In genomic region chr9:122263699-122264349, GRCh38 we compare ENCODE assay signal across 8 cellular contexts. TPM values are rescaled to one million over a fixed set of nuclear protein-coding genes. Genes with fewer than 3 reads are reported as not detected.
DNase-seq lines count a peak whose midpoint lies in the region; ATAC-seq, FAIRE-seq and TF ChIP-seq lines count a peak whose summit lies in the region.

No MANE protein-coding gene starts in this region.

- H3K27ac Mint-ChIP-seq in type B pancreatic cell: peak overlapping the region; percentile 99

- peak overlapping the region; percentile 97 for H3K4me2 ChIP-seq in K562 (ENCODE audit: insufficient read depth, low read length)

- H3K9ac ChIP-seq in HUES48 (ENCODE audit: low read depth, low read length) (peak overlapping the region; percentile 90), K562 (ENCODE audit: insufficient read depth in 1 of 2, low read depth in 2 of 2, low read length in 2 of 2) (peak overlapping the region; percentile 95), liver (ENCODE audit: low read depth in 1 of 2, low read length in 2 of 2) (peak overlapping the region; percentile 86 to 94)

- H3K27me3 Mint-ChIP-seq in type B pancreatic cell: no peaks in the 10 kb centered on the region

- no TSS peak for BruUV-seq in K562 (replicated peaks; lab: Mats Ljungman, UMichigan)

- no peaks in the 10 kb centered on the region for H3K9me3 ChIP-seq in HUES48 (ENCODE audit: control insufficient read depth, insufficient read depth, low read length)
- H3K9me3 ChIP-seq in K562 (replicated peaks; ENCODE audit: control insufficient read depth, insufficient read depth, low read depth, low read length): no peaks in the 10 kb centered on the region
- H3K9me3 ChIP-seq in liver (ENCODE audit: control insufficient read depth in 4 of 4, low read length in 3 of 4): no peaks in the 10 kb centered on the region

- peak overlapping the region; percentile 94 for H3K4me3 Mint-ChIP-seq in type B pancreatic cell

- POLR2A ChIA-PET in K562 (lab: Yijun Ruan, JAX): interaction anchor here (1.1 to 3.9 kb wide), 7 partner anchors 9 to 50 kb away, joined by 3 to 18 read pairs (median 6); no protein-coding TSS in a partner anchor

- H3K36me3 ChIP-seq in HUES48 (ENCODE audit: control insufficient read depth, insufficient read depth, low read length) (peaks cover 24% of the 10 kb centered on the region), K562 (ENCODE audit: control insufficient read depth, insufficient read depth, low read length) (peaks cover 71% of the 10 kb centered on the region), liver (ENCODE audit: control insufficient read depth in 4 of 4, insufficient read depth in 3 of 4, low read depth in 1 of 4, low read length in 3 of 4) (peaks cover 0 to 14% (median 10%) of the 10 kb centered on the region in 4 donors)

- H2AFZ ChIP-seq in K562 (ENCODE audit: low read depth, low read length): peak overlapping the region; percentile 90

- TF ChIP-seq RAD21 in K562 (CRISPR knock-in tag; conservative IDR thresholded peaks at IDR 0.05 in 1 of 2, IDR thresholded peaks at IDR 0.05 in 1 of 2): no peak; a peak in 1 of 4 replicates
- TF ChIP-seq RAD21 in liver (IDR thresholded peaks at IDR 0.05): no peak

- H3K79me2 ChIP-seq in K562 (ENCODE audit: control insufficient read depth, insufficient read depth, low read length): peaks cover 81% of the 10 kb centered on the region

- no peak for TF ChIP-seq EP300 in K562 (IDR thresholded peaks at IDR 0.05; ENCODE audit: low read length)

- ATAC-seq in K562: no peak

- H3K27me3 ChIP-seq in HUES48 (ENCODE audit: control insufficient read depth, insufficient read depth, low read length): no peaks in the 10 kb centered on the region
- H3K27me3 ChIP-seq in K562 (ENCODE audit: control insufficient read depth in 2 of 2, insufficient read depth in 2 of 2, low read length in 2 of 2): no peaks in the 10 kb centered on the region
- H3K27me3 ChIP-seq in liver (ENCODE audit: control insufficient read depth in 4 of 4, insufficient read depth in 4 of 4, low read length in 3 of 4): no peaks in the 10 kb centered on the region

- in situ Hi-C loops in K562 (cut with MboI): no loop called here

- TF ChIP-seq CTCF in K562 (IDR thresholded peaks at IDR 0.05 in 2 of 3, conservative IDR thresholded peaks at IDR 0.05 in 1 of 3; ENCODE audit: insufficient read depth in 2 of 3, low read depth in 1 of 3, low read length in 3 of 3) (no peak), liver (IDR thresholded peaks at IDR 0.05; ENCODE audit: low read depth, low read length, missing input control) (no peak), type B pancreatic cell (conservative IDR thresholded peaks at IDR 0.05) (no peak)

- peaks cover 29% of the 10 kb centered on the region for H3K4me1 Mint-ChIP-seq in type B pancreatic cell (ENCODE audit: unreplicated experiment)

- H3K36me3 Mint-ChIP-seq in type B pancreatic cell: peaks cover 13% of the 10 kb centered on the region

- H3K4me3 ChIP-seq in HUES48 (ENCODE audit: low read depth, low read length) (peak overlapping the region; percentile 88), K562 (peak overlapping the region; percentile 85), liver (ENCODE audit: low read depth in 1 of 3, low read length in 3 of 3) (peak overlapping the region; percentile 76 to 97 (median 92))

- peak overlapping the region; percentile 98 for H3K27ac ChIP-seq in HUES48 (ENCODE audit: low read depth, low read length)
- H3K27ac ChIP-seq in K562 (ENCODE audit: extremely low read depth, low read depth, low read length): peak overlapping the region; percentile 94
- H3K27ac ChIP-seq in liver (ENCODE audit: low read depth in 1 of 2, low read length in 2 of 2): peak overlapping the region; percentile 91 to 96

- WGBS in K562 (ENCODE audit: insufficient coverage, low coverage, missing lambda C conversion rate): 1% methylated on average over 13 of the region's 13 CpGs
- 12% methylated on average over 13 of the region's 13 CpGs for WGBS in liver

- DNase-seq in AG08396 (ENCODE audit: low spot score) (peak; percentile 14), K562 (ENCODE audit: extremely low read depth in 1 of 4, low spot score in 3 of 4) (peak in 1 of 4 experiments; percentile 16), type B pancreatic cell (ENCODE audit: extremely low spot score, unreplicated experiment) (no peak), hepatic stellate cell (ENCODE audit: low spot score) (no peak), foreskin melanocyte (no peak)
- DNase-seq in activated effector memory CD4-positive, alpha-beta T cell treated with anti-CD3 and anti-CD28 coated beads, Interleukin-2, amount 50 U/mL, for 16 hours: no peak

- no peaks in the 10 kb centered on the region for H3K9me3 Mint-ChIP-seq in type B pancreatic cell

- H3K4me1 ChIP-seq in HUES48 (ENCODE audit: control insufficient read depth, insufficient read depth, low read length) (0 out of 2 replicates have a peak, but pooled peaks cover 3% of the 10 kb centered on the region), K562 (replicated peaks in 1 of 2; ENCODE audit: control insufficient read depth in 2 of 2, insufficient read depth in 2 of 2, low read length in 2 of 2) (peaks cover 0 to 26% of the 10 kb centered on the region in 2 experiments; a peak in 2 of 5 replicates), liver (ENCODE audit: control insufficient read depth in 4 of 4, insufficient read depth in 4 of 4, low read length in 3 of 4) (peaks cover 5 to 37% (median 21%) of the 10 kb centered on the region in 4 donors)

- CTCF ChIA-PET in K562 (lab: Yijun Ruan, JAX; ENCODE audit: low intra/inter-chr PET ratio): no interaction called here

- no peaks in the 10 kb centered on the region for H4K20me1 ChIP-seq in K562 (replicated peaks; ENCODE audit: control insufficient read depth, insufficient read depth, low read length)

- intact Hi-C loops in K562 (cut with micrococcal nuclease): loop anchor here (2.0 to 5.0 kb wide), 2 partner anchors 51 to 107 kb away; partner anchors contain the start of genes MORN5 and NDUFA8

- no peaks in the 10 kb centered on the region for H3K9me1 ChIP-seq in K562 (ENCODE audit: control insufficient read depth, insufficient read depth, low read length)

- no peak for FAIRE-seq in K562 (lab: Jason Lieb, UNC)

- TF ChIP-seq POLR2A in K562 (conservative IDR thresholded peaks at IDR 0.05): no peak

RNA-seq across cellular contexts. Expression of gene RBM18, which starts 0.8 kb away (rescaled TPM):
- 4.5 and 12.6 TPM in 2 replicates for total RNA-seq in K562 (2011; cell fraction: chromatin; rRNA removed; ENCODE audit: low replicate concordance)
- total RNA-seq in K562 (2011; cell fraction: nucleolus; rRNA removed): 3.5 and 3.7 TPM in 2 replicates
- total RNA-seq in K562 (2011; cell fraction: nucleoplasm; rRNA removed): 5.8 and 9.0 TPM in 2 replicates
- 7.4 and 7.9 TPM in 2 replicates for total RNA-seq in K562 (2014; rRNA removed)
- total RNA-seq in K562 (2014; rRNA removed; fragmentation: Illumina TruSeq; extraction: Trizol): 24.5 and 25.2 TPM in 2 replicates
- 14.6 and 16.3 TPM in 2 replicates for total RNA-seq in K562 (2015; rRNA removed; fragmentation: Illumina TruSeq; extraction: Trizol)
- 34.0 and 36.4 TPM in 2 replicates for total RNA-seq in K562 (2021)
- 46.5 and 61.7 TPM in 2 replicates for polyA plus RNA-seq in K562 (2011; rRNA removed)
- 8.2 and 10.9 TPM in 2 replicates for polyA plus RNA-seq in K562 (2011; cell fraction: cytosol; rRNA removed)
- 6.1 and 11.3 TPM in 2 replicates for polyA plus RNA-seq in K562 (2011; cell fraction: nucleus; rRNA removed)
- polyA plus RNA-seq in K562 (2012): 22.9 and 29.0 TPM in 2 replicates
- polyA plus RNA-seq in K562 (2014; fragmentation: Illumina TruSeq; extraction: Trizol): 39.6 and 41.8 TPM in 2 replicates
- polyA plus RNA-seq in K562 (2014; fragmentation: Nextera tagmentation; extraction: Ambion mirVana): 10 to 100 TPM; 84.1 to 86.3 TPM
- 20.0 and 26.5 TPM in 2 replicates for polyA plus RNA-seq in K562 (2014; rRNA removed)
- polyA minus RNA-seq in K562 (2011; rRNA and poly(A)+ RNA removed): 29.0 and 32.7 TPM in 2 replicates
- polyA minus RNA-seq in K562 (2011; cell fraction: cytosol; rRNA and poly(A)+ RNA removed): 6.8 and 12.9 TPM in 2 replicates
- 2.4 and 4.9 TPM in 2 replicates for polyA minus RNA-seq in K562 (2011; cell fraction: nucleus; rRNA and poly(A)+ RNA removed)
- total RNA-seq in liver: 1 to 10 TPM; 4.9 to 6.1 TPM
- 1 to 10 TPM; 3.4 to 7.7 TPM for polyA plus RNA-seq in liver
- total RNA-seq in type B pancreatic cell (ENCODE audit: low replicate concordance): 23.3 and 24.2 TPM in 2 replicates

RNA-seq across cellular contexts. Expression of gene MRRF, which starts 0.9 kb away (rescaled TPM):
- 118 and 197 TPM in 2 replicates for total RNA-seq in K562 (2011; cell fraction: chromatin; rRNA removed; ENCODE audit: low replicate concordance)
- total RNA-seq in K562 (2011; cell fraction: nucleolus; rRNA removed): 66.7 and 74.3 TPM in 2 replicates
- total RNA-seq in K562 (2011; cell fraction: nucleoplasm; rRNA removed): 91.3 and 97.5 TPM in 2 replicates
- total RNA-seq in K562 (2014; rRNA removed): 53.6 and 57.9 TPM in 2 replicates
- 81.2 and 89.5 TPM in 2 replicates for total RNA-seq in K562 (2014; rRNA removed; fragmentation: Illumina TruSeq; extraction: Trizol)
- total RNA-seq in K562 (2015; rRNA removed; fragmentation: Illumina TruSeq; extraction: Trizol): 65.7 and 70.8 TPM in 2 replicates
- 49.0 and 55.0 TPM in 2 replicates for total RNA-seq in K562 (2021)
- 101 and 105 TPM in 2 replicates for polyA plus RNA-seq in K562 (2011; rRNA removed)
- polyA plus RNA-seq in K562 (2011; cell fraction: cytosol; rRNA removed): 32.0 and 54.7 TPM in 2 replicates
- polyA plus RNA-seq in K562 (2011; cell fraction: nucleus; rRNA removed): 155 and 246 TPM in 2 replicates
- polyA plus RNA-seq in K562 (2012): 45.7 and 52.4 TPM in 2 replicates
- 81.3 and 93.1 TPM in 2 replicates for polyA plus RNA-seq in K562 (2014; fragmentation: Illumina TruSeq; extraction: Trizol)
- 10 to 100 TPM; 78.6 to 95.1 TPM for polyA plus RNA-seq in K562 (2014; fragmentation: Nextera tagmentation; extraction: Ambion mirVana)
- polyA plus RNA-seq in K562 (2014; rRNA removed): 80.2 and 86.8 TPM in 2 replicates
- polyA minus RNA-seq in K562 (2011; rRNA and poly(A)+ RNA removed): 103 and 108 TPM in 2 replicates
- polyA minus RNA-seq in K562 (2011; cell fraction: cytosol; rRNA and poly(A)+ RNA removed): 34.3 and 46.7 TPM in 2 replicates
- 56.1 and 91.1 TPM in 2 replicates for polyA minus RNA-seq in K562 (2011; cell fraction: nucleus; rRNA and poly(A)+ RNA removed)
- total RNA-seq in liver: 10 to 100 TPM; 15.4 to 30.9 TPM
- 10 to 100 TPM; 22.1 to 22.5 TPM for polyA plus RNA-seq in liver
- 41.2 and 51.4 TPM in 2 replicates for total RNA-seq in type B pancreatic cell (ENCODE audit: low replicate concordance)

RNA-seq across cellular contexts. Expression of gene LHX6, which starts 35.1 kb away (rescaled TPM):
- total RNA-seq in K562 (2011; cell fraction: chromatin; rRNA removed; ENCODE audit: low replicate concordance): 9.0 and 14.1 TPM in 2 replicates
- total RNA-seq in K562 (2011; cell fraction: nucleolus; rRNA removed): 10.5 and 14.0 TPM in 2 replicates
- 10.1 and 17.3 TPM in 2 replicates for total RNA-seq in K562 (2011; cell fraction: nucleoplasm; rRNA removed)
- 16.3 and 23.8 TPM in 2 replicates for total RNA-seq in K562 (2014; rRNA removed)
- total RNA-seq in K562 (2014; rRNA removed; fragmentation: Illumina TruSeq; extraction: Trizol): 5.1 and 5.4 TPM in 2 replicates
- 7.1 and 8.3 TPM in 2 replicates for total RNA-seq in K562 (2015; rRNA removed; fragmentation: Illumina TruSeq; extraction: Trizol)
- total RNA-seq in K562 (2021): 13.4 and 14.0 TPM in 2 replicates
- 7.9 and 9.4 TPM in 2 replicates for polyA plus RNA-seq in K562 (2011; rRNA removed)
- polyA plus RNA-seq in K562 (2011; cell fraction: cytosol; rRNA removed): 7.8 and 18.0 TPM in 2 replicates
- 10.5 and 16.5 TPM in 2 replicates for polyA plus RNA-seq in K562 (2011; cell fraction: nucleus; rRNA removed)
- 5.0 and 9.0 TPM in 2 replicates for polyA plus RNA-seq in K562 (2012)
- polyA plus RNA-seq in K562 (2014; fragmentation: Illumina TruSeq; extraction: Trizol): 9.5 and 14.8 TPM in 2 replicates
- polyA plus RNA-seq in K562 (2014; fragmentation: Nextera tagmentation; extraction: Ambion mirVana): 1 to 10 TPM; 2.8 to 3.4 TPM
- polyA plus RNA-seq in K562 (2014; rRNA removed): 12.0 and 20.9 TPM in 2 replicates
- polyA minus RNA-seq in K562 (2011; rRNA and poly(A)+ RNA removed): 5.1 and 5.6 TPM in 2 replicates
- polyA minus RNA-seq in K562 (2011; cell fraction: cytosol; rRNA and poly(A)+ RNA removed): 4.7 and 8.4 TPM in 2 replicates
- polyA minus RNA-seq in K562 (2011; cell fraction: nucleus; rRNA and poly(A)+ RNA removed): 5.2 and 6.5 TPM in 2 replicates
- under 1 TPM; 0.05 to 0.33 TPM for total RNA-seq in liver
- polyA plus RNA-seq in liver: under 1 TPM; 0.10 to 0.26 TPM
- 0.48 and 10.0 TPM in 2 replicates for total RNA-seq in type B pancreatic cell (ENCODE audit: low replicate concordance)
